ENCODE assay signal across 8 cellular contexts in the genomic region with DNA sequence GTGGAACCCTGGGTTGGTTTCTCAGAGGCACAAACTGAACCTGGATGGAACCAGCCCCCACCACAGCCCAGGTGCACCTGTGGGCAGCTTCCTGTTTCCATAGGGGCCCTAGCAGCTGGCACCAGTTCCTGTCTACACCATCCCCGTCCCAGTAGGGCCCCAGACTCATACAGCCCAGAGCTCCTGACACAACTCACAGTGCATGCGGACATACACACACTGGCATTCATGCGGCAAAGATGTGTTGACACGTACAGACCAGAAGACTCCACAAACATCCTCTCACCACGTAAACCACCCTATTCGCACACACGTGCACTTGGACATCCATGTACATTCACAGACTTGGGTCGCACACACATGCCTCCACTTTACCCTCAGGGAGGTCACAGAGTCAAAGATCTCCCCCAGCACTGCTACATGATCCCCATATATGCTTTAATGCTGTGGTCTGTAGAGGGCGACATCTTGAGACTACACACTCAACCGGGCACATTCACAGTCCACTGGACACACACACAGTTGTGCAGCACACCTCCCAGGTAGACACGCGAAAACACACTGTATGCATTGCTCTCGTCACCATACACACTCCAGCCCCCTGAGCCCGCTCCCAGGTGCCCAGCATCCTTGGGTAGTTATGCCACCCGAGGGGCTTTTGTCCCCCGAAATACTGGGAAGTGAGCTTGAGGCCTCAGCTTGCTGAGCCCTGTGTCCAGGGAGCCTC. TPM values are rescaled to one million over a fixed set of nuclear protein-coding genes. Genes with fewer than 3 reads are reported as not detected.
A peak's percentile ranks its signal among the peaks of the same experiment; 100 is the strongest.
DNase-seq lines count a peak whose midpoint lies in the region; ATAC-seq and TF ChIP-seq lines count a peak whose summit lies in the region.

No MANE protein-coding gene starts in this region.

- TF ChIP-seq CTCF in GM12873 (IDR thresholded peaks at IDR 0.05; ENCODE audit: insufficient read depth, low read depth, low read length, missing control alignments) (peak; percentile 61), glutamatergic neuron (IDR thresholded peaks at IDR 0.05; ENCODE audit: partially characterized antibody, unreplicated experiment) (no peak)

- CTCF ChIA-PET in activated CD4-positive, alpha-beta memory T cell treated with anti-CD3 and anti-CD28 coated beads for 36 hours (lab: Charles Lee), result interaction anchor here (0.6 to 2.8 kb wide), 7 partner anchors 12 to 99 kb away, joined by 3 to 10 read pairs (median 3); no protein-coding TSS in a partner anchor

- no peaks in the 10 kb centered on the region for H3K27me3 Mint-ChIP-seq in activated CD4-positive, alpha-beta memory T cell treated with anti-CD3 and anti-CD28 coated beads for 36 hours
- peaks cover 6% of the 10 kb centered on the region for H3K27me3 Mint-ChIP-seq in glutamatergic neuron (ENCODE audit: unreplicated experiment)
- no peaks in the 10 kb centered on the region for H3K27me3 Mint-ChIP-seq in stimulated activated memory B cell treated with anti-CD40 and anti-IgM and Interleukin-4, amounts not matched to agents 10 μg/mL and 1 μg/mL and 100 μg/mL, for 72 hours

- peaks cover 22% of the 10 kb centered on the region for H3K4me1 Mint-ChIP-seq in activated CD4-positive, alpha-beta memory T cell treated with anti-CD3 and anti-CD28 coated beads for 36 hours (ENCODE audit: low read depth)
- peaks cover 47% of the 10 kb centered on the region for H3K4me1 Mint-ChIP-seq in glutamatergic neuron (ENCODE audit: low read depth, unreplicated experiment)
- H3K4me1 Mint-ChIP-seq in stimulated activated memory B cell treated with anti-CD40 and anti-IgM and Interleukin-4, amounts not matched to agents 10 μg/mL and 1 μg/mL and 100 μg/mL, for 72 hours, result peaks cover 96% of the 10 kb centered on the region

- no peaks in the 10 kb centered on the region for H3K9me3 Mint-ChIP-seq in activated CD4-positive, alpha-beta memory T cell treated with anti-CD3 and anti-CD28 coated beads for 36 hours
- peaks cover 7% of the 10 kb centered on the region for H3K9me3 Mint-ChIP-seq in glutamatergic neuron (ENCODE audit: unreplicated experiment)
- no peaks in the 10 kb centered on the region for H3K9me3 Mint-ChIP-seq in stimulated activated memory B cell treated with anti-CD40 and anti-IgM and Interleukin-4, amounts not matched to agents 10 μg/mL and 1 μg/mL and 100 μg/mL, for 72 hours

- DNase-seq in activated CD4-positive, alpha-beta memory T cell treated with anti-CD3 and anti-CD28 coated beads for 36 hours, result peak; percentile 36
- no peak for DNase-seq in glutamatergic neuron
- DNase-seq in NCI-H1105 (lab: John Stamatoyannopoulos, UW), result no peak
- DNase-seq in NCI-H128 (lab: John Stamatoyannopoulos, UW; ENCODE audit: unreplicated experiment), result no peak

- no peak overlapping the region for H3K27ac Mint-ChIP-seq in activated CD4-positive, alpha-beta memory T cell treated with anti-CD3 and anti-CD28 coated beads for 36 hours
- H3K27ac Mint-ChIP-seq in glutamatergic neuron (ENCODE audit: unreplicated experiment), result peak overlapping the region; percentile 83
- peak overlapping the region; percentile 88 for H3K27ac Mint-ChIP-seq in stimulated activated memory B cell treated with anti-CD40 and anti-IgM and Interleukin-4, amounts not matched to agents 10 μg/mL and 1 μg/mL and 100 μg/mL, for 72 hours

- POLR2A ChIA-PET in activated CD4-positive, alpha-beta memory T cell treated with anti-CD3 and anti-CD28 coated beads for 36 hours (lab: Charles Lee), result no interaction called here

- intact Hi-C loops in activated CD4-positive, alpha-beta memory T cell treated with anti-CD3 and anti-CD28 coated beads for 36 hours (cut with micrococcal nuclease), result no loop called here

- no peaks in the 10 kb centered on the region for H3K36me3 Mint-ChIP-seq in activated CD4-positive, alpha-beta memory T cell treated with anti-CD3 and anti-CD28 coated beads for 36 hours
- no peaks in the 10 kb centered on the region for H3K36me3 Mint-ChIP-seq in glutamatergic neuron (ENCODE audit: unreplicated experiment)
- H3K36me3 Mint-ChIP-seq in stimulated activated memory B cell treated with anti-CD40 and anti-IgM and Interleukin-4, amounts not matched to agents 10 μg/mL and 1 μg/mL and 100 μg/mL, for 72 hours, result peaks cover 19% of the 10 kb centered on the region

- ATAC-seq in GM19468 (IDR thresholded peaks at IDR 0.05; ENCODE audit: extremely low read depth, unreplicated experiment) (peak; percentile 36), HG03520 (IDR thresholded peaks at IDR 0.05; ENCODE audit: unreplicated experiment) (peak; percentile 39)
- peak; percentile 84 for ATAC-seq in stimulated activated memory B cell treated with anti-CD40 and anti-IgM and Interleukin-4, amounts not matched to agents 10 μg/mL and 1 μg/mL and 100 μg/mL, for 72 hours

- H3K4me3 Mint-ChIP-seq in activated CD4-positive, alpha-beta memory T cell treated with anti-CD3 and anti-CD28 coated beads for 36 hours, result peak overlapping the region; percentile 1
- H3K4me3 Mint-ChIP-seq in glutamatergic neuron (ENCODE audit: unreplicated experiment), result peak overlapping the region; percentile 77
- peak overlapping the region; percentile 83 for H3K4me3 Mint-ChIP-seq in stimulated activated memory B cell treated with anti-CD40 and anti-IgM and Interleukin-4, amounts not matched to agents 10 μg/mL and 1 μg/mL and 100 μg/mL, for 72 hours

RNA-seq across cellular contexts. Expression of a gene that starts 22.4 kb away (rescaled TPM):
- 1 to 10 TPM in 1 of 2 experiments, under 1 TPM in 1; 0.82 to 1.0 TPM for total RNA-seq in activated CD4-positive, alpha-beta memory T cell treated with anti-CD3 and anti-CD28 coated beads for 36 hours
- 130 TPM for total RNA-seq in glutamatergic neuron (ENCODE audit: unreplicated experiment)

Comparison
In these comparisons a context has a peak if more than half of its experiments do, and no peak if none do; other contexts are left out.
1. H3K4me3 Mint-ChIP-seq: peak in every context shown above with its lines; median percentile 83 in stimulated activated memory B cell treated with anti-CD40 and anti-IgM and Interleukin-4, amounts not matched to agents 10 μg/mL and 1 μg/mL and 100 μg/mL, for 72 hours; 77 in glutamatergic neuron; 1 in activated CD4-positive, alpha-beta memory T cell treated with anti-CD3 and anti-CD28 coated beads for 36 hours.
2. RNA of a gene that starts 22.4 kb away (total RNA-seq): 130 TPM in glutamatergic neuron (single experiment); 0.82 to 1.0 TPM in activated CD4-positive, alpha-beta memory T cell treated with anti-CD3 and anti-CD28 coated beads for 36 hours; every median in the first group is over 10 times any median in the second.
3. Peak in every context shown above with its lines, with median percentiles within 50 percentile points of each other: ATAC-seq.